ENCODE assay signal across 31 cellular contexts in genomic region chr1:19323987-19324664, GRCh38.
"Had no signal": no experiment of that assay in that cellular context is flagged by ENCODE, and none has a peak within 500 bp of the region (broad histone marks: within the 10 kb centered on the region; RNA-seq: fewer than 3 reads in every experiment).

No MANE protein-coding gene starts in this region.

- H3K9me3 ChIP-seq: MG63, SJCRH30 had no signal

- H3K27ac Mint-ChIP-seq: activated CD4-positive, alpha-beta T cell treated with anti-CD3 and anti-CD28 coated beads, Interleukin-2, amount 10 ng/mL, durations not matched to agents 24 days and 14 days; activated CD8-positive, alpha-beta T cell treated with anti-CD3 and anti-CD28 coated beads for 36 hours; activated naive CD4-positive, alpha-beta T cell treated with anti-CD3 and anti-CD28 coated beads for 36 hours; activated naive CD8-positive, alpha-beta T cell; activated naive CD8-positive, alpha-beta T cell treated with anti-CD3 and anti-CD28 coated beads, Interleukin-2, amount 50 U/mL, for 24 hours; activated T-helper 1 cell treated with anti-CD3 and anti-CD28 coated beads, Interleukin-12 subunit alpha, Interleukin-12 subunit beta, Interleukin-2, Interleukin-4 antibody, amounts not matched to agents 30 ng/mL and 10 ng/mL and 1 ng/mL, durations not matched to agents 14 hours and 24 hours and 36 hours; brain; T-helper 2 cell treated with Interferon-gamma antibody and Interleukin-4, amounts not matched to agents 5 μg/mL and 100 μg/mL, for 36 hours had no signal

- H3K9me3 Mint-ChIP-seq: activated CD4-positive, alpha-beta T cell treated with anti-CD3 and anti-CD28 coated beads, Interleukin-2, amount 10 ng/mL, durations not matched to agents 24 days and 14 days; activated CD8-positive, alpha-beta T cell treated with anti-CD3 and anti-CD28 coated beads for 36 hours; activated naive CD4-positive, alpha-beta T cell treated with anti-CD3 and anti-CD28 coated beads for 36 hours; activated naive CD8-positive, alpha-beta T cell treated with anti-CD3 and anti-CD28 coated beads, Interleukin-2, amount 50 U/mL, for 24 hours; activated T-helper 1 cell treated with anti-CD3 and anti-CD28 coated beads, Interleukin-12 subunit alpha, Interleukin-12 subunit beta, Interleukin-2, Interleukin-4 antibody, amounts not matched to agents 30 ng/mL and 10 ng/mL and 1 ng/mL, durations not matched to agents 14 hours and 24 hours and 36 hours; brain; T-helper 2 cell treated with Interferon-gamma antibody and Interleukin-4, amounts not matched to agents 5 μg/mL and 100 μg/mL, for 36 hours had no signal

- FAIRE-seq: bronchial epithelial cell, RCC 7860, TTC549 had no signal

- H3K4me1 ChIP-seq: SJCRH30 had no signal

- DNase-seq: activated CD4-positive, alpha-beta T cell treated with anti-CD3 and anti-CD28 coated beads, Interleukin-2, amount 10 ng/mL, durations not matched to agents 24 days and 14 days; activated CD4-positive, alpha-beta T cell treated with anti-CD3 and anti-CD28 coated beads, Interleukin-2, amount 50 U/mL, for 4 hours; activated CD8-positive, alpha-beta T cell treated with anti-CD3 and anti-CD28 coated beads for 36 hours; activated gamma-delta T cell treated with Interleukin-2 at 50 U/mL for 16 hours; activated naive CD4-positive, alpha-beta T cell treated with anti-CD3 and anti-CD28 coated beads for 36 hours; activated naive CD8-positive, alpha-beta T cell treated with anti-CD3 and anti-CD28 coated beads, Interleukin-2, amount 50 U/mL, for 24 hours; activated T-cell treated with anti-CD3 and anti-CD28 coated beads, Interleukin-2, amount 50 U/mL, for 1 hour; anterior cingulate cortex; caudate nucleus; Kasumi-1; KG1; MG63; NCI-H1048; NCI-H1105 treated with DMSO at 0.1 percent for 48 hours; NCI-H1436; NCI-H1694; NCI-H1930; NCI-H345; NCI-H524 treated with DMSO at 0.1 percent for 48 hours; PC-9; SHP77; SJCRH30 had no signal

- H3K4me3 ChIP-seq: MG63, PC-9, SJCRH30, SK-N-MC had no signal

- H3K4me3 Mint-ChIP-seq: activated CD4-positive, alpha-beta T cell treated with anti-CD3 and anti-CD28 coated beads, Interleukin-2, amount 10 ng/mL, durations not matched to agents 24 days and 14 days; activated CD8-positive, alpha-beta T cell treated with anti-CD3 and anti-CD28 coated beads for 36 hours; activated naive CD4-positive, alpha-beta T cell treated with anti-CD3 and anti-CD28 coated beads for 36 hours; activated naive CD8-positive, alpha-beta T cell; activated naive CD8-positive, alpha-beta T cell treated with anti-CD3 and anti-CD28 coated beads, Interleukin-2, amount 50 U/mL, for 24 hours; activated T-helper 1 cell treated with anti-CD3 and anti-CD28 coated beads, Interleukin-12 subunit alpha, Interleukin-12 subunit beta, Interleukin-2, Interleukin-4 antibody, amounts not matched to agents 30 ng/mL and 10 ng/mL and 1 ng/mL, durations not matched to agents 14 hours and 24 hours and 36 hours; brain; T-helper 2 cell treated with Interferon-gamma antibody and Interleukin-4, amounts not matched to agents 5 μg/mL and 100 μg/mL, for 36 hours had no signal

- H3K4me2 ChIP-seq: PC-9 had no signal

- H3K27me3 Mint-ChIP-seq: activated CD4-positive, alpha-beta T cell treated with anti-CD3 and anti-CD28 coated beads, Interleukin-2, amount 10 ng/mL, durations not matched to agents 24 days and 14 days; activated CD8-positive, alpha-beta T cell treated with anti-CD3 and anti-CD28 coated beads for 36 hours; activated naive CD8-positive, alpha-beta T cell; activated naive CD8-positive, alpha-beta T cell treated with anti-CD3 and anti-CD28 coated beads, Interleukin-2, amount 50 U/mL, for 24 hours; brain had no signal

- H3K4me1 Mint-ChIP-seq: activated CD4-positive, alpha-beta T cell treated with anti-CD3 and anti-CD28 coated beads, Interleukin-2, amount 10 ng/mL, durations not matched to agents 24 days and 14 days; activated naive CD8-positive, alpha-beta T cell treated with anti-CD3 and anti-CD28 coated beads, Interleukin-2, amount 50 U/mL, for 24 hours; brain had no signal

- H3K27me3 ChIP-seq: MG63, SJCRH30 had no signal

- ATAC-seq: activated CD8-positive, alpha-beta T cell treated with anti-CD3 and anti-CD28 coated beads for 36 hours; activated naive CD8-positive, alpha-beta T cell treated with anti-CD3 and anti-CD28 coated beads, Interleukin-2, amount 50 U/mL, for 24 hours had no signal

- H3K27ac ChIP-seq: PC-9, RWPE1, SJCRH30, SK-N-MC had no signal
